12 cellular contexts compared by ENCODE assay signal in genomic region chr15:56989411-56989924, GRCh38.
DNase-seq lines count a peak whose midpoint lies in the region; ATAC-seq, FAIRE-seq and TF ChIP-seq lines count a peak whose summit lies in the region.
"Had no signal": no experiment of that assay in that cellular context is flagged by ENCODE, and none has a peak within 500 bp of the region (broad histone marks: within the 10 kb centered on the region; RNA-seq: fewer than 3 reads in every experiment).

No MANE protein-coding gene starts in this region.

- H3K27ac ChIP-seq in GM12878 (ENCODE audit: control insufficient read depth, insufficient read depth) (no peak overlapping the region), mesenchymal stem cell (ENCODE audit: low read length, poor library complexity, severe bottlenecking) (no peak overlapping the region), spleen (peak overlapping the region in 4 of 8 donors; percentile 8 to 67 (median 20))

- no peak overlapping the region for H3K4ac ChIP-seq in mesenchymal stem cell (ENCODE audit: low read depth in 1 of 2, low read length in 2 of 2)

- no peak for TF ChIP-seq POLR2A in NB4 (IDR thresholded peaks at IDR 0.05; ENCODE audit: extremely low read depth, insufficient read length)
- no peak for TF ChIP-seq POLR2A in GM12878 (IDR thresholded peaks at IDR 0.05; ENCODE audit: low read depth, low read length)
- TF ChIP-seq POLR2A in spleen (IDR thresholded peaks at IDR 0.05): no peak

- H2BK120ac ChIP-seq in mesenchymal stem cell (ENCODE audit: low read depth, low read length): no peak overlapping the region

- no peak overlapping the region for H4K91ac ChIP-seq in mesenchymal stem cell (ENCODE audit: low read length)

- H2BK12ac ChIP-seq in mesenchymal stem cell (ENCODE audit: low read length in 2 of 2): no peak overlapping the region

- peak; percentile 31 for FAIRE-seq in GM12878 (lab: Jason Lieb, UNC)

- H3K79me2 ChIP-seq in GM12878 (ENCODE audit: control insufficient read depth, insufficient read depth, low read length): peaks cover 14% of the 10 kb centered on the region

- no peak overlapping the region for H3K18ac ChIP-seq in mesenchymal stem cell (ENCODE audit: low read depth in 1 of 2, low read length in 2 of 2)

- in situ Hi-C loops in GM12878 (cut with MboI): no loop called here

- H2BK5ac ChIP-seq in mesenchymal stem cell (ENCODE audit: low read depth, low read length, poor library complexity, severe bottlenecking): no peak overlapping the region

- ATAC-seq in GM19467 (IDR thresholded peaks at IDR 0.05; ENCODE audit: unreplicated experiment): peak; percentile 47
- peak; percentile 63 for ATAC-seq in GM12878
- no peak for ATAC-seq in HG03159 (IDR thresholded peaks at IDR 0.05; ENCODE audit: unreplicated experiment)
- ATAC-seq: activated T-helper 17 cell treated with anti-CD3 and anti-CD28 coated beads, Interleukin-2, amount 50 U/mL, for 72 hours had no signal

- no peak overlapping the region for H3K23ac ChIP-seq in mesenchymal stem cell (ENCODE audit: low read length in 2 of 2)

- no peaks in the 10 kb centered on the region; a peak in 1 of 4 replicates for H3K36me3 ChIP-seq in GM12878 (ENCODE audit: control insufficient read depth in 2 of 2, insufficient read depth in 2 of 2, low read length in 1 of 2)
- H3K36me3 ChIP-seq in mesenchymal stem cell (ENCODE audit: control insufficient read depth in 1 of 2, insufficient read depth in 2 of 2, low read depth in 1 of 2, low read length in 2 of 2): peaks cover 0 to 10% of the 10 kb centered on the region in 2 experiments
- H3K36me3 ChIP-seq in spleen: peaks cover 0 to 10% (median 0%) of the 10 kb centered on the region in 6 donors

- peaks cover 9% of the 10 kb centered on the region for H3K79me1 ChIP-seq in mesenchymal stem cell (replicated peaks; ENCODE audit: low read length, poor library complexity, severe bottlenecking)

- no peaks in the 10 kb centered on the region for H4K20me1 ChIP-seq in GM12878 (ENCODE audit: control insufficient read depth, insufficient read depth)

- H3K9ac ChIP-seq in GM12878 (ENCODE audit: control insufficient read depth, insufficient read depth, low read length) (no peak overlapping the region), mesenchymal stem cell (ENCODE audit: low read length) (no peak overlapping the region)

- 44% methylated on average over 1 of the region's 1 CpG for WGBS in GM12878 (ENCODE audit: insufficient coverage, insufficient replicate concordance, low lambda C conversion rate, missing lambda C conversion rate)
- WGBS in mesenchymal stem cell: 38% methylated on average over 1 of the region's 1 CpG
- 64 to 77% (median 71%) methylated on average over 1 of the region's 1 CpG for WGBS in spleen, 5 donors

- H3K9me3 ChIP-seq in GM12878 (replicated peaks; ENCODE audit: control insufficient read depth, insufficient read depth, low read length) (peaks cover 2% of the 10 kb centered on the region; the same call in 1 of the 3 replicates), mesenchymal stem cell (ENCODE audit: control insufficient read depth, low read length) (no peaks in the 10 kb centered on the region), spleen (no peaks in the 10 kb centered on the region)

- SMC1A ChIA-PET in GM12878 (lab: Charles Lee; ENCODE audit: uncharacterized antibody, unreplicated experiment): interaction anchor here (0.8 to 1.6 kb wide), 4 partner anchors 61 to 168 kb away, joined by 3 read pairs; no protein-coding TSS in a partner anchor

- CTCF ChIA-PET in GM12878 (lab: Yijun Ruan, JAX): interaction anchor here (1.7 kb wide), 1 partner anchor 48 kb away, joined by 5 read pairs; no protein-coding TSS in a partner anchor

- no peak overlapping the region for H4K8ac ChIP-seq in mesenchymal stem cell (ENCODE audit: low read length)

- no peak for TF ChIP-seq EP300 in GM12878 (IDR thresholded peaks at IDR 0.05; ENCODE audit: borderline replicate concordance in 1 of 2, control insufficient read depth in 1 of 2, low read depth in 2 of 2, low read length in 2 of 2)

- RAD21 ChIA-PET in GM12878 (lab: Charles Lee; ENCODE audit: unreplicated experiment): interaction anchor here (1.5 kb wide), 1 partner anchor 71 kb away, joined by 4 read pairs; the partner anchor contains the start of gene TCF12

- DNase-seq in NB4 (ENCODE audit: low read depth) (peak; percentile 35), GM12878 (ENCODE audit: low read depth, low spot score) (no peak), mesenchymal stem cell (peak; percentile 44), spleen (no peak), HT-29 (ENCODE audit: low spot score) (no peak)
- DNase-seq: activated CD4-positive, CD25-positive, alpha-beta regulatory T cell; Calu3; cerebellar nuclear complex; NCI-H146 had no signal

- no peak overlapping the region for H2AFZ ChIP-seq in GM12878 (ENCODE audit: control insufficient read depth, low read depth, low read length)
- H2AFZ ChIP-seq in mesenchymal stem cell (ENCODE audit: low read depth, low read length): no peak overlapping the region

- H3K27me3 ChIP-seq in GM12878 (replicated peaks in 1 of 2; ENCODE audit: control insufficient read depth in 2 of 2, insufficient read depth in 2 of 2, low read length in 1 of 2): no peaks in the 10 kb centered on the region
- H3K27me3 ChIP-seq in mesenchymal stem cell (ENCODE audit: control insufficient read depth in 1 of 2, insufficient read depth in 1 of 2, low read length in 2 of 2): no peaks in the 10 kb centered on the region
- no peaks in the 10 kb centered on the region for H3K27me3 ChIP-seq in spleen (replicated peaks in 1 of 7)

- peaks cover 26% of the 10 kb centered on the region for H3K4me1 ChIP-seq in GM12878 (ENCODE audit: control insufficient read depth, insufficient read depth, low read length)
- peaks cover 3% of the 10 kb centered on the region for H3K4me1 ChIP-seq in mesenchymal stem cell (ENCODE audit: control insufficient read depth, insufficient read depth, low read depth, low read length)
- H3K4me1 ChIP-seq in spleen: peaks cover 31 to 80% (median 51%) of the 10 kb centered on the region in 6 donors

- H3K4me3 ChIP-seq in NB4 (ENCODE audit: low read depth, low read length) (no peak overlapping the region), GM12878 (no peak overlapping the region), mesenchymal stem cell (ENCODE audit: insufficient read depth in 1 of 2, low read depth in 1 of 2, low read length in 2 of 2) (no peak overlapping the region), spleen (no peak overlapping the region)

- H2AK5ac ChIP-seq in mesenchymal stem cell (ENCODE audit: low read length, severe bottlenecking): no peak overlapping the region

- H2BK15ac ChIP-seq in mesenchymal stem cell (ENCODE audit: low read depth, poor library complexity, severe bottlenecking): no peak overlapping the region

- TF ChIP-seq RAD21 in GM12878 (IDR thresholded peaks at IDR 0.05; ENCODE audit: insufficient read depth, low read depth, low read length): peak; percentile 32

- H3K4me2 ChIP-seq in GM12878 (ENCODE audit: control insufficient read depth, insufficient read depth) (no peak overlapping the region), mesenchymal stem cell (ENCODE audit: low read length, poor library complexity, severe bottlenecking) (no peak overlapping the region)

- TF ChIP-seq CTCF in NB4 (IDR thresholded peaks at IDR 0.05; ENCODE audit: low read depth, low read length) (no peak), GM12878 (IDR thresholded peaks at IDR 0.05 in 2 of 3, conservative IDR thresholded peaks at IDR 0.05 in 1 of 3; ENCODE audit: control insufficient read depth in 2 of 3, extremely low read depth in 1 of 3, insufficient read depth in 1 of 3, low read depth in 3 of 3, low read length in 3 of 3) (peak in 1 of 3 experiments; percentile 35; a peak in 1 of 6 replicates), spleen (IDR thresholded peaks at IDR 0.05 in 8 of 11, conservative IDR thresholded peaks at IDR 0.05 in 3 of 11) (no peak)

- no TSS peak for BruUV-seq in GM12878 (replicated peaks; lab: Mats Ljungman, UMichigan)

- H3K14ac ChIP-seq in mesenchymal stem cell (ENCODE audit: low read length in 2 of 2): no peak overlapping the region

- intact Hi-C loops in GM12878 (cut with micrococcal nuclease; ENCODE audit: unreplicated experiment) (no loop called here), spleen (cut with DNase I; ENCODE audit: low total_unique reads) (no loop called here)

- POLR2A ChIA-PET in GM12878 (lab: Charles Lee): no interaction called here

TF ChIP-seq in GM12878, 131 proteins besides CTCF, POLR2A, EP300 and RAD21:
- peak in 1 of 2 experiments; percentile 25; a peak in 2 of 4 replicates for TF ChIP-seq IKZF2 (IDR thresholded peaks at IDR 0.05)
- TF ChIP-seq ATF3 (IDR thresholded peaks at IDR 0.05; ENCODE audit: borderline replicate concordance, extremely low read depth, low read depth, low read length): no peak

Comparison
In these comparisons a context has a peak if more than half of its experiments do, and no peak if none do; other contexts are left out.
1. DNase-seq: peak in NB4 (single experiment) and mesenchymal stem cell (single experiment); none in GM12878 (single experiment), spleen (single experiment) and HT-29 (single experiment).